In the genomic region with DNA sequence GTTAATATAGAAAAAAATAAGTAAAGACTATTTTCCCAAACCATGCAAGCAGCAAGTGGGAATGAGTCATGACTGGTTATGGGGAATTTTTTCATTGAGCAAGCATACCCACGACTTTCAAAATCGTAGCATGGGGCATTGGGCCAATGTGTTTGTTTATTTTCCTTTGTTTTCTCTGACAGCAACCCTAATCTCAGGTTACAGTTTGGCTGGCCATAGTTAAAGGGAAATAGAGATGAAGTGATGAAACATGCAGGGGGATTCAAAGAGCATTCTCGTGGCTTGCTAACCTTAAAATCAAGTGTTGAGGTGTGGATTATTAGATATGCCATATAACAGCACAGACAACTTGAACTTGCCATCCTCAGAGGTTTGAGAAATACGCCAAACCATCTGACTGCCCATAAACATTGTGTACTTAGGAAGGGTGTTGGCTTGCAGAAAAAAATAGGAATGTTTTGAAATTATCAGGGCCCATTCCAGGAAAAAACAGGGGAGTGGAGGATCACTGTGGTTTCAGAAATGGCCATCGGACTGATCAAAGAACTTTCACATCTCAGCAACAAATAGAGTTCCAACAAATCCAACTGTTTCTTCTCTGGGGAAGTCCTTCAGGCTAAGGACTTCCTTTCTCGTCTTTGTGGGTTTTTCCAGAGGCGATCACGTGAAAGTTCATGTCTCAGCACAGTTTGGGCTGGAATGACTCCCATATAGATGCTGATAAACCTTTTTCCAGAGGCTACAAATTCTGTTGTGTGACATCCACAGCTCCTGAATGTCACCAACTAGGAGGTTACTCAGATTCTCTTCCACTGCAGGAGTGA, we compare ENCODE assay signal across 8 cellular contexts.
DNase-seq lines count a peak whose midpoint lies in the region; ATAC-seq and TF ChIP-seq lines count a peak whose summit lies in the region.

No MANE protein-coding gene starts in this region.

- H3K9me3 ChIP-seq in skeletal muscle satellite cell (replicated peaks; ENCODE audit: low read length) = no peaks in the 10 kb centered on the region

- TF ChIP-seq CTCF in fibroblast of the aortic adventitia (IDR thresholded peaks at IDR 0.05; ENCODE audit: insufficient read depth, low read length) = no peak
- no peak for TF ChIP-seq CTCF in endothelial cell (IDR thresholded peaks at IDR 0.05; ENCODE audit: unreplicated experiment)

- peaks cover 33% of the 10 kb centered on the region for H3K4me1 ChIP-seq in skeletal muscle satellite cell (ENCODE audit: control insufficient read depth, insufficient read depth, low read length)

- no peak overlapping the region for H3K4me3 ChIP-seq in fibroblast of the aortic adventitia (ENCODE audit: low read depth, low read length)
- H3K4me3 ChIP-seq in skeletal muscle satellite cell (ENCODE audit: low read length) = peak overlapping the region; percentile 10

- H3K27me3 Mint-ChIP-seq in endothelial cell (ENCODE audit: unreplicated experiment) = no peaks in the 10 kb centered on the region

- no peaks in the 10 kb centered on the region for H3K9me3 Mint-ChIP-seq in endothelial cell (ENCODE audit: unreplicated experiment)

- H3K27ac Mint-ChIP-seq in endothelial cell (ENCODE audit: unreplicated experiment) = no peak overlapping the region

- peak overlapping the region; percentile 66 for H3K9ac ChIP-seq in skeletal muscle satellite cell (ENCODE audit: low read depth, low read length)

- no peaks in the 10 kb centered on the region for H3K27me3 ChIP-seq in skeletal muscle satellite cell (ENCODE audit: control insufficient read depth, insufficient read depth, low read length)

- H3K4me1 Mint-ChIP-seq in endothelial cell (ENCODE audit: unreplicated experiment) = peaks cover 16% of the 10 kb centered on the region

- no peaks in the 10 kb centered on the region for H3K36me3 Mint-ChIP-seq in endothelial cell (ENCODE audit: low read depth, unreplicated experiment)

- no peaks in the 10 kb centered on the region for H3K36me3 ChIP-seq in skeletal muscle satellite cell (ENCODE audit: insufficient read depth, low read length)

- peak overlapping the region; percentile 64 for H3K4me2 ChIP-seq in skeletal muscle satellite cell (ENCODE audit: low read length)

- DNase-seq in H4 (ENCODE audit: low spot score) = peak; percentile 94
- peak; percentile 58 for DNase-seq in NCI-H774 (lab: John Stamatoyannopoulos, UW)
- DNase-seq in fibroblast of the aortic adventitia (ENCODE audit: low read depth) = peak; percentile 99
- no peak for DNase-seq in activated naive CD4-positive, alpha-beta T cell treated with anti-CD3 and anti-CD28 coated beads, Interleukin-2, amount 50 U/mL, for 16 hours
- no peak for DNase-seq in caudate nucleus (lab: John Stamatoyannopoulos, UW)
- DNase-seq in endothelial cell (ENCODE audit: low spot score) = no peak

- no peak overlapping the region for H3K4me3 Mint-ChIP-seq in endothelial cell (ENCODE audit: unreplicated experiment)

- no peak overlapping the region for H3K27ac ChIP-seq in caudate nucleus (ENCODE audit: low read depth, low read length)

- ATAC-seq in GM21723 (IDR thresholded peaks at IDR 0.05; ENCODE audit: unreplicated experiment) = no peak

Comparison
In these comparisons a context has a peak if more than half of its experiments do, and no peak if none do; other contexts are left out.
1. DNase-seq: peak in H4 (single experiment), NCI-H774 (single experiment) and fibroblast of the aortic adventitia (single experiment); none in activated naive CD4-positive, alpha-beta T cell treated with anti-CD3 and anti-CD28 coated beads, Interleukin-2, amount 50 U/mL, for 16 hours (single experiment), caudate nucleus (0 of 61) and endothelial cell (single experiment).